28 cellular contexts compared by ENCODE assay signal in the genomic region with DNA sequence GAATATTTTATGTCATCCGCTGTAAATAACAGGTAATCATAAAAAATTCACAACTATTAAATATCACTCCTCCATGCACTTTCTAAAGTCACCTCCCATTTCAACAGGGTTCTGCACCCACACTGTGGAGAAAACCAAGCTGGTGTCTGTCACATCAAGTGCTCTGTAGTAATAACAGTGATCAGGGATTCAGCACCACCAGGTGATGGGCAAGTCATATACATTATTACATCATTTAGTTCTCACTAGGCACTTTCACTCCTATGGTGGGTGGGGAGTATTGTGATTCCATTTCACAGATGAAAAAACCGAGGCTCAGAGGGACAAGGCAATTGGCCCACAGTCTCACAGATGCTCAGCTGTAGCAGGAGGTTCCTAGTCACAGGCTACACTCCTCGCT.
"Had no signal": no experiment of that assay in that cellular context is flagged by ENCODE, and none has a peak within 500 bp of the region (broad histone marks: within the 10 kb centered on the region; RNA-seq: fewer than 3 reads in every experiment).

No MANE protein-coding gene starts in this region.

- ATAC-seq: natural killer cell; pancreas; right cardiac atrium; stimulated activated effector memory CD8-positive, alpha-beta T cell treated with anti-CD3 and anti-CD28 coated beads, Interleukin-12 subunit alpha, Interleukin-12 subunit beta, amount 100 ng/mL, for 72 hours had no signal

- H3K9me3 ChIP-seq: left ventricle myocardium inferior, pancreas, prostate gland, sigmoid colon, spleen, stomach, testis, thyroid gland, transverse colon, upper lobe of left lung, vagina had no signal

- H3K36me3 Mint-ChIP-seq: mesothelial cell of epicardium; naive B cell; natural killer cell; neural progenitor cell; stimulated activated effector memory CD8-positive, alpha-beta T cell treated with anti-CD3 and anti-CD28 coated beads, Interleukin-12 subunit alpha, Interleukin-12 subunit beta, amount 100 ng/mL, for 72 hours had no signal

- H3K9me3 Mint-ChIP-seq: immature natural killer cell; mesothelial cell of epicardium; naive B cell; natural killer cell; nephron progenitor cell; stimulated activated effector memory CD8-positive, alpha-beta T cell treated with anti-CD3 and anti-CD28 coated beads, Interleukin-12 subunit alpha, Interleukin-12 subunit beta, amount 100 ng/mL, for 72 hours had no signal

- H2AFZ ChIP-seq: neural progenitor cell had no signal

- H3K27ac ChIP-seq: left ventricle myocardium inferior, neural progenitor cell, pancreas, prostate gland, sigmoid colon, spleen, stomach, testis, thyroid gland, transverse colon, upper lobe of left lung, vagina had no signal

- H3K4me1 ChIP-seq: neural progenitor cell, pancreas, prostate gland, sigmoid colon, stomach, testis, transverse colon, vagina had no signal

- H3K27me3 ChIP-seq: pancreas, sigmoid colon, spleen, stomach, testis, thyroid gland, transverse colon, upper lobe of left lung, vagina had no signal

- H3K9ac ChIP-seq: neural progenitor cell had no signal

- H3K4me3 Mint-ChIP-seq: immature natural killer cell; mesothelial cell of epicardium; naive B cell; natural killer cell; nephron progenitor cell; neural progenitor cell; stimulated activated effector memory CD8-positive, alpha-beta T cell treated with anti-CD3 and anti-CD28 coated beads, Interleukin-12 subunit alpha, Interleukin-12 subunit beta, amount 100 ng/mL, for 72 hours had no signal

- H3K36me3 ChIP-seq: left ventricle myocardium inferior, neural progenitor cell, pancreas, prostate gland, sigmoid colon, spleen, stomach, thyroid gland, transverse colon, upper lobe of left lung, vagina had no signal

- DNase-seq: hypothalamus; immature natural killer cell; left ventricle myocardium inferior; mesendoderm; naive B cell; natural killer cell; nephron progenitor cell; pancreas; posterior cingulate gyrus; retina; right cardiac atrium; small intestine; spleen; stimulated activated CD4-positive, alpha-beta T cell treated with anti-CD3 and anti-CD28 coated beads, Interleukin-4, amount 100 ng/mL, for 24 hours; stimulated activated naive CD4-positive, alpha-beta T cell; stomach; testis; thyroid gland; transverse colon; upper lobe of left lung had no signal

- H3K4me1 Mint-ChIP-seq: immature natural killer cell, nephron progenitor cell, neural progenitor cell had no signal

- H3K4me2 ChIP-seq: neural progenitor cell had no signal

- H3K4me3 ChIP-seq: left ventricle myocardium inferior, lung, neural progenitor cell, pancreas, prostate gland, sigmoid colon, spleen, stomach, testis, thyroid gland, transverse colon, upper lobe of left lung, vagina had no signal

- H3K27ac Mint-ChIP-seq: mesothelial cell of epicardium; natural killer cell; nephron progenitor cell; neural progenitor cell; stimulated activated effector memory CD8-positive, alpha-beta T cell treated with anti-CD3 and anti-CD28 coated beads, Interleukin-12 subunit alpha, Interleukin-12 subunit beta, amount 100 ng/mL, for 72 hours had no signal

- FAIRE-seq: islet of Langerhans, pancreas, small intestine had no signal
